18 cellular contexts compared by ENCODE assay signal in genomic region chr5:36530249-36530648, GRCh38.
"Had no signal": no experiment of that assay in that cellular context is flagged by ENCODE, and none has a peak within 500 bp of the region (broad histone marks: within the 10 kb centered on the region; RNA-seq: fewer than 3 reads in every experiment).

No MANE protein-coding gene starts in this region.

- H3K4me3 ChIP-seq: pancreas, sigmoid colon, upper lobe of right lung had no signal

- H3K4me1 ChIP-seq: pancreas, upper lobe of right lung had no signal

- FAIRE-seq: pancreas had no signal

- H3K36me3 ChIP-seq: neutrophil, pancreas, sigmoid colon, upper lobe of right lung had no signal

- H3K9me3 ChIP-seq: neutrophil, pancreas, sigmoid colon, upper lobe of right lung had no signal

- H3K27ac ChIP-seq: foreskin keratinocyte, neutrophil, pancreas, sigmoid colon, upper lobe of right lung had no signal

- H3K27me3 ChIP-seq: foreskin keratinocyte, neutrophil, pancreas, sigmoid colon, upper lobe of right lung had no signal

- DNase-seq: activated CD4-positive, alpha-beta T cell treated with anti-CD3 and anti-CD28 coated beads for 48 hours; activated CD4-positive, CD25-positive, alpha-beta regulatory T cell; activated CD8-positive, alpha-beta T cell treated with anti-CD3 and anti-CD28 coated beads for 36 hours; activated naive CD4-positive, alpha-beta T cell treated with Interleukin-2 at 50 U/mL for 16 hours; activated naive CD8-positive, alpha-beta T cell treated with anti-CD3 and anti-CD28 coated beads, Interleukin-2, amount 10 ng/mL, durations not matched to agents 7 days and 5 days; activated T-cell treated with anti-CD3 and anti-CD28 coated beads, Interleukin-2, amount 50 U/mL, for 24 hours; foreskin keratinocyte; glutamatergic neuron; naive thymus-derived CD8-positive, alpha-beta T cell; pancreas; sigmoid colon; stimulated activated CD4-positive, alpha-beta T cell treated with anti-CD3 and anti-CD28 coated beads, Interleukin-12 subunit alpha, Interleukin-12 subunit beta, amount 100 ng/mL, for 4 hours; stimulated activated CD4-positive, alpha-beta T cell treated with anti-CD3 and anti-CD28 coated beads, Interleukin-1b, Interleukin-23, amount 100 ng/mL, for 48 hours; stimulated activated CD8-positive, alpha-beta memory T cell treated with anti-CD3 and anti-CD28 coated beads, Interleukin-4, amount 100 ng/mL, for 48 hours; stimulated activated naive CD4-positive, alpha-beta T cell; T1000; upper lobe of right lung had no signal

- ATAC-seq: activated CD8-positive, alpha-beta T cell treated with anti-CD3 and anti-CD28 coated beads for 36 hours; foreskin keratinocyte; naive thymus-derived CD8-positive, alpha-beta T cell; pancreas; upper lobe of right lung had no signal
